ENCODE assay signal across 1 cellular context in the genomic region with DNA sequence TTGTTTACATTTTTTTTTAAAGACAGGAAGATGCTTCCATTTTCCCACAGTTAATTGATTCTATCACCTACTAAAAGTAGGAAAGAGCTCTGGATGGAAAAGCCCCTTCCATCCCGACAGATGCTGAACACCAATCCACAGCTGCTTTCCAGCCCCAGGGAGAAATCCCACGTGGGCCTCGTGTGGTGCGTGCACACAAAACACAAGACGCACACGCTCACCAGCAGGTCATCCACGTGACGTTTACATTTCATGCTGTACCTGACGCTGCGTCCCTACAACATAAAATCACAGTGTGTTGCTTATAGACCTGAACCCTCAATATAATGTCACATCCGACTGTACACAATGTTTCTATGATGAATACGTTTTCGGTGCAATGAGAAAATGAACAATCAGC.
TF ChIP-seq lines count a peak whose summit lies in the region.

No MANE protein-coding gene starts in this region.

TF ChIP-seq in HCT116, 20 proteins besides CTCF, POLR2A, EP300 and RAD21:
- TF ChIP-seq, protein P1, sequence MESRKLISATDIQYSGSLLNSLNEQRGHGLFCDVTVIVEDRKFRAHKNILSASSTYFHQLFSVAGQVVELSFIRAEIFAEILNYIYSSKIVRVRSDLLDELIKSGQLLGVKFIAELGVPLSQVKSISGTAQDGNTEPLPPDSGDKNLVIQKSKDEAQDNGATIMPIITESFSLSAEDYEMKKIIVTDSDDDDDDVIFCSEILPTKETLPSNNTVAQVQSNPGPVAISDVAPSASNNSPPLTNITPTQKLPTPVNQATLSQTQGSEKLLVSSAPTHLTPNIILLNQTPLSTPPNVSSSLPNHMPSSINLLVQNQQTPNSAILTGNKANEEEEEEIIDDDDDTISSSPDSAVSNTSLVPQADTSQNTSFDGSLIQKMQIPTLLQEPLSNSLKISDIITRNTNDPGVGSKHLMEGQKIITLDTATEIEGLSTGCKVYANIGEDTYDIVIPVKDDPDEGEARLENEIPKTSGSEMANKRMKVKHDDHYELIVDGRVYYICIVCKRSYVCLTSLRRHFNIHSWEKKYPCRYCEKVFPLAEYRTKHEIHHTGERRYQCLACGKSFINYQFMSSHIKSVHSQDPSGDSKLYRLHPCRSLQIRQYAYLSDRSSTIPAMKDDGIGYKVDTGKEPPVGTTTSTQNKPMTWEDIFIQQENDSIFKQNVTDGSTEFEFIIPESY (IDR thresholded peaks at IDR 0.05; ENCODE audit: extremely low read depth, insufficient replicate concordance, low read length): no peak
- TF ChIP-seq TCF7L2 (IDR thresholded peaks at IDR 0.05; ENCODE audit: borderline replicate concordance, extremely low read depth, insufficient read depth, insufficient read length): no peak
- TF ChIP-seq FOSL1 (IDR thresholded peaks at IDR 0.05; ENCODE audit: low read depth): no peak
- TF ChIP-seq, protein P2, sequence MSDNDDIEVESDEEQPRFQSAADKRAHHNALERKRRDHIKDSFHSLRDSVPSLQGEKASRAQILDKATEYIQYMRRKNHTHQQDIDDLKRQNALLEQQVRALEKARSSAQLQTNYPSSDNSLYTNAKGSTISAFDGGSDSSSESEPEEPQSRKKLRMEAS (IDR thresholded peaks at IDR 0.05): no peak
- TF ChIP-seq, protein P3, sequence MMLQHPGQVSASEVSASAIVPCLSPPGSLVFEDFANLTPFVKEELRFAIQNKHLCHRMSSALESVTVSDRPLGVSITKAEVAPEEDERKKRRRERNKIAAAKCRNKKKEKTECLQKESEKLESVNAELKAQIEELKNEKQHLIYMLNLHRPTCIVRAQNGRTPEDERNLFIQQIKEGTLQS (IDR thresholded peaks at IDR 0.05): no peak
- TF ChIP-seq EZH2phosphoT487 (IDR thresholded peaks at IDR 0.05; ENCODE audit: borderline replicate concordance): no peak
- TF ChIP-seq, protein P4, sequence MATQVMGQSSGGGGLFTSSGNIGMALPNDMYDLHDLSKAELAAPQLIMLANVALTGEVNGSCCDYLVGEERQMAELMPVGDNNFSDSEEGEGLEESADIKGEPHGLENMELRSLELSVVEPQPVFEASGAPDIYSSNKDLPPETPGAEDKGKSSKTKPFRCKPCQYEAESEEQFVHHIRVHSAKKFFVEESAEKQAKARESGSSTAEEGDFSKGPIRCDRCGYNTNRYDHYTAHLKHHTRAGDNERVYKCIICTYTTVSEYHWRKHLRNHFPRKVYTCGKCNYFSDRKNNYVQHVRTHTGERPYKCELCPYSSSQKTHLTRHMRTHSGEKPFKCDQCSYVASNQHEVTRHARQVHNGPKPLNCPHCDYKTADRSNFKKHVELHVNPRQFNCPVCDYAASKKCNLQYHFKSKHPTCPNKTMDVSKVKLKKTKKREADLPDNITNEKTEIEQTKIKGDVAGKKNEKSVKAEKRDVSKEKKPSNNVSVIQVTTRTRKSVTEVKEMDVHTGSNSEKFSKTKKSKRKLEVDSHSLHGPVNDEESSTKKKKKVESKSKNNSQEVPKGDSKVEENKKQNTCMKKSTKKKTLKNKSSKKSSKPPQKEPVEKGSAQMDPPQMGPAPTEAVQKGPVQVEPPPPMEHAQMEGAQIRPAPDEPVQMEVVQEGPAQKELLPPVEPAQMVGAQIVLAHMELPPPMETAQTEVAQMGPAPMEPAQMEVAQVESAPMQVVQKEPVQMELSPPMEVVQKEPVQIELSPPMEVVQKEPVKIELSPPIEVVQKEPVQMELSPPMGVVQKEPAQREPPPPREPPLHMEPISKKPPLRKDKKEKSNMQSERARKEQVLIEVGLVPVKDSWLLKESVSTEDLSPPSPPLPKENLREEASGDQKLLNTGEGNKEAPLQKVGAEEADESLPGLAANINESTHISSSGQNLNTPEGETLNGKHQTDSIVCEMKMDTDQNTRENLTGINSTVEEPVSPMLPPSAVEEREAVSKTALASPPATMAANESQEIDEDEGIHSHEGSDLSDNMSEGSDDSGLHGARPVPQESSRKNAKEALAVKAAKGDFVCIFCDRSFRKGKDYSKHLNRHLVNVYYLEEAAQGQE (IDR thresholded peaks at IDR 0.05; ENCODE audit: low read depth): no peak
- TF ChIP-seq POLR2AphosphoS5 (IDR thresholded peaks at IDR 0.05; ENCODE audit: low read depth, low read length): no peak
- no peak for TF ChIP-seq JUND (IDR thresholded peaks at IDR 0.05)
- no peak for TF ChIP-seq EGR1 (IDR thresholded peaks at IDR 0.05; ENCODE audit: low read depth)
- no peak for TF ChIP-seq YY1 (IDR thresholded peaks at IDR 0.05; ENCODE audit: extremely low read depth, insufficient replicate concordance, low read depth, low read length)
- TF ChIP-seq SRF (IDR thresholded peaks at IDR 0.05; ENCODE audit: low read depth): no peak
- TF ChIP-seq SIN3A (IDR thresholded peaks at IDR 0.05; ENCODE audit: low read depth): no peak
- TF ChIP-seq EZH2 (IDR thresholded peaks at IDR 0.05): no peak
- no peak for TF ChIP-seq ELF1 (IDR thresholded peaks at IDR 0.05; ENCODE audit: borderline replicate concordance, low read depth)
- TF ChIP-seq ZNF274 (IDR thresholded peaks at IDR 0.05; ENCODE audit: low read depth, low read length): no peak
- no peak for TF ChIP-seq SP1 (IDR thresholded peaks at IDR 0.05; ENCODE audit: low read depth)
TF ChIP-seq in HCT116: peak in this region for 0.
